In the genomic region with DNA sequence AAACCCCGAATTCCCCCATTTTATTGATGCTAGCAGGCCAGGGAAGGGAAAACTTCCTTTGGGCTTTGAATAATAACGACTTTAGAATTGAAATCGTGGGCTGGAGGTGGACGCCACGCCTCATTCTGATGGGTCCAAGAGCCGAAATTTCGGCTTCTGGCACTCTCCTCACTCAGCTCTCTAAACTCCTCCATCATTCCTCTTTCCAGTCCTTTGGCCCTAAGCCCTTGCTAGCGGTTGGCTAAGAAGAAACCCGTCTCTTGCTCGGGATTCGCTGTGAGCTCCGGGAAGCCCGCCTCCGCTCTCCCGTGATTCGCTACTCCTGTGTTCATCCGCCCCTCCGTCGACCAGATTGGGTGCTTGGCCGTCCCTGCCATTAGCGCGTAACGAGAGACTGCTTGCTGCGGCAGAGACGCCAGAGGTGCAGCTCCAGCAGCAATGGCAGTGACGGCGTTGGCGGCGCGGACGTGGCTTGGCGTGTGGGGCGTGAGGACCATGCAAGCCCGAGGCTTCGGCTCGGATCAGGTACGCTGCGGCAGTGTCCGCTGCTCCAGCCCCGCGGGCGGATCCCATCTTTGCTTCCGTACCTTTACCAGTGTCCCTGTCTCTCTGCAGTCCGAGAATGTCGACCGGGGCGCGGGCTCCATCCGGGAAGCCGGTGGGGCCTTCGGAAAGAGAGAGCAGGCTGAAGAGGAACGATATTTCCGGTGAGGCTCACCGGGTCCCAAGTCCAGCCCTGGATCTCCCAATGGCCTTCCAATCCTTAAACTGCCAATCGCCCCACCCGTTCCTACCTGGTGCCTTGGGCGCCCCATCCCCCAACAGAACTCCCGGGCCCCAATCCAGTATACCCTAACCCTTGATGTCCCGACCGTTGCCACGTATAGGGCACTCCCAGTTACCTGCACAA, we compare ENCODE assay signal across 9 cellular contexts.
DNase-seq lines count a peak whose midpoint lies in the region; ATAC-seq and TF ChIP-seq lines count a peak whose summit lies in the region.
"Had no signal": no experiment of that assay in that cellular context is flagged by ENCODE, and none has a peak within 500 bp of the region (broad histone marks: within the 10 kb centered on the region; RNA-seq: fewer than 3 reads in every experiment).

A gene (plus strand): TSS at position 379 of the 910 bp plus-strand sequence. CDS start 60 bp downstream, at position 439.

- peaks cover 13% of the 10 kb centered on the region for H3K4me1 Mint-ChIP-seq in central memory CD8-positive, alpha-beta T cell

- H3K36me3 Mint-ChIP-seq in central memory CD8-positive, alpha-beta T cell (ENCODE audit: insufficient read depth) = peaks cover 13% of the 10 kb centered on the region
- H3K36me3 Mint-ChIP-seq: activated naive CD8-positive, alpha-beta T cell had no signal

- H3K27ac Mint-ChIP-seq in central memory CD8-positive, alpha-beta T cell (ENCODE audit: low read depth) = no peak within 1 kb of the TSS
- H3K27ac Mint-ChIP-seq: activated naive CD8-positive, alpha-beta T cell had no signal

- peak; percentile 98 for DNase-seq in AG10803 (ENCODE audit: low read depth)
- peak; percentile 95 for DNase-seq in NCI-H345 treated with DMSO at 0.1 percent for 48 hours (lab: John Stamatoyannopoulos, UW; ENCODE audit: unreplicated experiment)
- DNase-seq in activated CD4-positive, CD25-positive, alpha-beta regulatory T cell (lab: John Stamatoyannopoulos, UW) = peak; percentile 67 to 90 (median 86)
- DNase-seq in central memory CD8-positive, alpha-beta T cell (ENCODE audit: low spot score in 2 of 2) = peak; percentile 85 to 92
- peak; percentile 99 for DNase-seq in iris pigment epithelial cell (ENCODE audit: low read depth)
- peak; percentile 90 for DNase-seq in stimulated activated CD4-positive, alpha-beta T cell treated with anti-CD3 and anti-CD28 coated beads, Interleukin-12 subunit alpha, Interleukin-12 subunit beta, amount 100 ng/mL, for 4 hours

- ATAC-seq in GM19035 (IDR thresholded peaks at IDR 0.05; ENCODE audit: unreplicated experiment) = peak; percentile 81
- peak; percentile 87 for ATAC-seq in HG03342 (IDR thresholded peaks at IDR 0.05; ENCODE audit: unreplicated experiment)
- ATAC-seq in central memory CD8-positive, alpha-beta T cell (replicated peaks; ENCODE audit: extremely low read depth, poor library complexity, severe bottlenecking) = peak; percentile 97

- TF ChIP-seq CTCF in AG10803 (conservative IDR thresholded peaks at IDR 0.05; ENCODE audit: low read length) = no peak; the same call in 1 of the 2 replicates

- H3K9me3 Mint-ChIP-seq in central memory CD8-positive, alpha-beta T cell = no peaks in the 10 kb centered on the region

- peak within 1 kb of the TSS; percentile 98 for H3K4me3 ChIP-seq in AG10803 (ENCODE audit: low read length)

- no peak within 1 kb of the TSS for H3K4me3 Mint-ChIP-seq in central memory CD8-positive, alpha-beta T cell
- H3K4me3 Mint-ChIP-seq: activated naive CD8-positive, alpha-beta T cell had no signal

- no peaks in the 10 kb centered on the region for H3K27me3 Mint-ChIP-seq in central memory CD8-positive, alpha-beta T cell
- H3K27me3 Mint-ChIP-seq: activated naive CD8-positive, alpha-beta T cell had no signal

Comparison
In these comparisons a context has a peak if more than half of its experiments do, and no peak if none do; other contexts are left out.
1. Peak in every context shown above with its lines: DNase-seq, ATAC-seq and H3K4me3 ChIP-seq.